8 cellular contexts compared by ENCODE assay signal in the genomic region with DNA sequence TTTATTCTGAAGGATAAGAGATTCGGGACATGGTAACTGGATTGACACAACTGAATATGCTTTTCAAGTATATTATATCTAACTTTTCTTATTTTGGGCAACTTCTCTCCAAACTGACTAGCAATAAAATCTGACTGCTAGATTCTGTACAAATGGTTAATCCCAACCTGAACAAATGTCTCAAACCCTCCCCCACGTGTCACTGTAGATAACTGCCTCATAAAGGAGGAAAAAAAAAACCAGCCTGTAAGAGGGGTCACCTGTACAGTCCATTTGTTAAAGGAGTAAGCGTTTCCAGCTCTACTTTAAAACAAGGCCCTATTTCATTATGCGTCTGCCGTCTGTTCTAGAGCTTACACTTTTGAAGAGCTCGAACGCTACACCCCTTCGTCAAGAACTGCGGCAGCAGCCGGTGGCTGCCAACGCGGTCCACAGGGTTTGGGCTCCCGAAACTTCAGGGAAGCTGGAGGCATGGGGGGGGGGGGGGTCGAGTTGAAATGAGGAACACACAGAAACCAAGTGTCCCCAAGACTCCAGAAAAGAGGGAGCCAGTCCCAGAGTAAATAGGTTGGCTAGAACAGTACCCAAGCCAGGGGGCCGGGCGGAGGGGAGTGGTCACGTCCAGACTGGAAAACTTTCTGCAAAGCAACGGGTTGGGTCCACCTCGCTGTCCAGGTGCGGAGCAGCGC. TPM values are rescaled to one million over a fixed set of nuclear protein-coding genes. Genes with fewer than 3 reads are reported as not detected.
A peak's percentile ranks its signal among the peaks of the same experiment; 100 is the strongest.
DNase-seq lines count a peak whose midpoint lies in the region; ATAC-seq and TF ChIP-seq lines count a peak whose summit lies in the region.

No MANE protein-coding gene starts in this region.

- H3K27me3 ChIP-seq in cardiac muscle cell (no peaks in the 10 kb centered on the region), trophoblast cell (ENCODE audit: insufficient read depth, low read length) (no peaks in the 10 kb centered on the region)

- CTCF ChIA-PET in activated CD4-positive, alpha-beta memory T cell treated with anti-CD3 and anti-CD28 coated beads for 36 hours (lab: Charles Lee), result interaction anchor here (0.7 to 2.0 kb wide), 7 partner anchors 22 to 416 kb away, joined by 3 to 11 read pairs (median 3); a partner anchor contains a TSS

- H3K79me1 ChIP-seq in trophoblast cell (ENCODE audit: low read length), result peaks cover 6% of the 10 kb centered on the region

- H3K4ac ChIP-seq in trophoblast cell (ENCODE audit: low read depth, low read length), result peak overlapping the region; percentile 59

- H3K27ac ChIP-seq in cardiac muscle cell (peak overlapping the region; percentile 96), trophoblast cell (ENCODE audit: low read depth, low read length) (no peak overlapping the region)

- H3K23ac ChIP-seq in trophoblast cell (ENCODE audit: low read length), result no peak overlapping the region

- intact Hi-C loops in activated CD4-positive, alpha-beta memory T cell treated with anti-CD3 and anti-CD28 coated beads for 36 hours (cut with micrococcal nuclease), result loop anchor here (1.0 to 5.0 kb wide), 6 partner anchors 164 to 696 kb away; a partner anchor contains a TSS

- H4K12ac ChIP-seq in trophoblast cell (ENCODE audit: low read depth, low read length), result peak overlapping the region; percentile 71

- H3K9me3 Mint-ChIP-seq in activated CD4-positive, alpha-beta memory T cell treated with anti-CD3 and anti-CD28 coated beads for 36 hours, result no peaks in the 10 kb centered on the region

- H3K4me1 ChIP-seq in cardiac muscle cell (ENCODE audit: low read depth) (peaks cover 8% of the 10 kb centered on the region), trophoblast cell (ENCODE audit: control insufficient read depth in 1 of 2, insufficient read depth in 2 of 2, low read length in 2 of 2) (no peaks in the 10 kb centered on the region)

- H2BK120ac ChIP-seq in trophoblast cell (ENCODE audit: insufficient read depth, low read length, poor library complexity), result peak overlapping the region; percentile 28

- no peaks in the 10 kb centered on the region for H3K9me3 ChIP-seq in cardiac muscle cell (ENCODE audit: low read depth)
- no peaks in the 10 kb centered on the region for H3K9me3 ChIP-seq in trophoblast cell (ENCODE audit: insufficient read depth, low read depth, low read length)

- H2BK5ac ChIP-seq in trophoblast cell (ENCODE audit: low read depth, low read length, poor library complexity), result no peak overlapping the region

- peak overlapping the region; percentile 85 for H3K9ac ChIP-seq in trophoblast cell (ENCODE audit: low read length)

- peak overlapping the region; percentile 91 for H3K4me2 ChIP-seq in trophoblast cell (ENCODE audit: low read length)

- peak overlapping the region; percentile 90 for H3K27ac Mint-ChIP-seq in activated CD4-positive, alpha-beta memory T cell treated with anti-CD3 and anti-CD28 coated beads for 36 hours

- H3K27me3 Mint-ChIP-seq in activated CD4-positive, alpha-beta memory T cell treated with anti-CD3 and anti-CD28 coated beads for 36 hours, result no peaks in the 10 kb centered on the region

- H3K4me1 Mint-ChIP-seq in activated CD4-positive, alpha-beta memory T cell treated with anti-CD3 and anti-CD28 coated beads for 36 hours (ENCODE audit: low read depth), result peaks cover 58% of the 10 kb centered on the region

- peak overlapping the region; percentile 76 for H2AFZ ChIP-seq in trophoblast cell (ENCODE audit: insufficient read depth, low read length, poor library complexity)

- peak overlapping the region; percentile 92 for H3K4me3 Mint-ChIP-seq in activated CD4-positive, alpha-beta memory T cell treated with anti-CD3 and anti-CD28 coated beads for 36 hours

- peak overlapping the region; percentile 80 for H3K18ac ChIP-seq in trophoblast cell (ENCODE audit: low read length)

- peak overlapping the region; percentile 73 for H4K91ac ChIP-seq in trophoblast cell (ENCODE audit: low read depth, low read length)

- WGBS in trophoblast cell (ENCODE audit: extremely low coverage, insufficient coverage, insufficient read length), result no CpG with 5 or more reads among the region's 21 CpGs

- H2BK12ac ChIP-seq in trophoblast cell (ENCODE audit: low read length), result no peak overlapping the region

- H4K8ac ChIP-seq in trophoblast cell (ENCODE audit: low read depth, low read length), result peak overlapping the region; percentile 96

- H3K4me3 ChIP-seq in Jurkat, Clone E6-1 (ENCODE audit: low read length), result peak overlapping the region; percentile 77
- peak overlapping the region; percentile 78 for H3K4me3 ChIP-seq in cardiac muscle cell
- peak overlapping the region; percentile 97 for H3K4me3 ChIP-seq in trophoblast cell (ENCODE audit: low read depth, low read length)

- H3K79me2 ChIP-seq in trophoblast cell (ENCODE audit: control insufficient read depth, insufficient read depth, low read length, poor library complexity), result peaks cover 5% of the 10 kb centered on the region

- POLR2A ChIA-PET in activated CD4-positive, alpha-beta memory T cell treated with anti-CD3 and anti-CD28 coated beads for 36 hours (lab: Charles Lee), result interaction anchor here (0.6 to 2.1 kb wide), 7 partner anchors 16 to 394 kb away, joined by 3 to 14 read pairs (median 4); a partner anchor contains a TSS

- H3K14ac ChIP-seq in trophoblast cell (ENCODE audit: low read length), result peak overlapping the region; percentile 73

- H3K36me3 ChIP-seq in cardiac muscle cell (no peaks in the 10 kb centered on the region), trophoblast cell (ENCODE audit: control insufficient read depth in 1 of 2, insufficient read depth in 2 of 2, low read length in 2 of 2) (peaks cover 0 to 2% of the 10 kb centered on the region in 2 experiments)

- DNase-seq in Jurkat, Clone E6-1 (ENCODE audit: low read depth, low spot score), result no peak
- no peak for DNase-seq in activated CD4-positive, alpha-beta memory T cell treated with anti-CD3 and anti-CD28 coated beads for 36 hours
- no peak for DNase-seq in cardiac muscle cell (ENCODE audit: low read depth in 1 of 2, low spot score in 1 of 2)
- DNase-seq in trophoblast cell, result peak in 1 of 2 donors; percentile 20
- no peak for DNase-seq in NCI-H524 treated with DMSO at 0.1 percent for 48 hours (lab: John Stamatoyannopoulos, UW)
- DNase-seq in effector CD4-positive, alpha-beta T cell, result no peak

- ATAC-seq in GM18502 (IDR thresholded peaks at IDR 0.05; ENCODE audit: poor library complexity, unreplicated experiment) (peak; percentile 69), GM21825 (IDR thresholded peaks at IDR 0.05; ENCODE audit: unreplicated experiment) (peak; percentile 48)

- H2AK5ac ChIP-seq in trophoblast cell (ENCODE audit: low read length), result no peak overlapping the region

- no peak for TF ChIP-seq CTCF in cardiac muscle cell (IDR thresholded peaks at IDR 0.05; ENCODE audit: low read depth, low read length)

- H3K36me3 Mint-ChIP-seq in activated CD4-positive, alpha-beta memory T cell treated with anti-CD3 and anti-CD28 coated beads for 36 hours, result peaks cover 9% of the 10 kb centered on the region

RNA-seq across cellular contexts. Expression of a gene that starts 0.5 kb away (rescaled TPM):
- 31.9 TPM for polyA plus RNA-seq in Jurkat, Clone E6-1 (2012; ENCODE audit: insufficient read depth, insufficient read length)
- total RNA-seq in activated CD4-positive, alpha-beta memory T cell treated with anti-CD3 and anti-CD28 coated beads for 36 hours, result 10 to 100 TPM; 38.9 to 40.7 TPM
- 63.1 and 69.1 TPM in 2 replicates for total RNA-seq in cardiac muscle cell
- 20.4 and 26.2 TPM in 2 replicates for polyA plus RNA-seq in cardiac muscle cell
- polyA plus RNA-seq in trophoblast cell (2013), result 14.5 and 16.5 TPM in 2 replicates

RNA-seq across cellular contexts. Expression of a gene that starts 0.6 kb away (rescaled TPM):
- 14.8 TPM for polyA plus RNA-seq in Jurkat, Clone E6-1 (2012; ENCODE audit: insufficient read depth, insufficient read length)
- 10 to 100 TPM; 11.8 to 12.4 TPM for total RNA-seq in activated CD4-positive, alpha-beta memory T cell treated with anti-CD3 and anti-CD28 coated beads for 36 hours
- total RNA-seq in cardiac muscle cell, result 19.2 and 22.5 TPM in 2 replicates
- 12.8 and 17.4 TPM in 2 replicates for polyA plus RNA-seq in cardiac muscle cell
- 5.5 and 5.7 TPM in 2 replicates for polyA plus RNA-seq in trophoblast cell (2013)

RNA-seq across cellular contexts. Expression of a gene that starts 16.8 kb away (rescaled TPM):
- polyA plus RNA-seq in Jurkat, Clone E6-1 (2012; ENCODE audit: insufficient read depth, insufficient read length), result 38.9 TPM
- total RNA-seq in activated CD4-positive, alpha-beta memory T cell treated with anti-CD3 and anti-CD28 coated beads for 36 hours, result 10 to 100 TPM; 42.3 to 42.9 TPM
- total RNA-seq in cardiac muscle cell, result 27.6 and 44.2 TPM in 2 replicates
- 35.9 and 36.6 TPM in 2 replicates for polyA plus RNA-seq in cardiac muscle cell
- polyA plus RNA-seq in trophoblast cell (2013), result 26.9 and 28.8 TPM in 2 replicates
